24 cellular contexts compared by ENCODE assay signal in the genomic region with DNA sequence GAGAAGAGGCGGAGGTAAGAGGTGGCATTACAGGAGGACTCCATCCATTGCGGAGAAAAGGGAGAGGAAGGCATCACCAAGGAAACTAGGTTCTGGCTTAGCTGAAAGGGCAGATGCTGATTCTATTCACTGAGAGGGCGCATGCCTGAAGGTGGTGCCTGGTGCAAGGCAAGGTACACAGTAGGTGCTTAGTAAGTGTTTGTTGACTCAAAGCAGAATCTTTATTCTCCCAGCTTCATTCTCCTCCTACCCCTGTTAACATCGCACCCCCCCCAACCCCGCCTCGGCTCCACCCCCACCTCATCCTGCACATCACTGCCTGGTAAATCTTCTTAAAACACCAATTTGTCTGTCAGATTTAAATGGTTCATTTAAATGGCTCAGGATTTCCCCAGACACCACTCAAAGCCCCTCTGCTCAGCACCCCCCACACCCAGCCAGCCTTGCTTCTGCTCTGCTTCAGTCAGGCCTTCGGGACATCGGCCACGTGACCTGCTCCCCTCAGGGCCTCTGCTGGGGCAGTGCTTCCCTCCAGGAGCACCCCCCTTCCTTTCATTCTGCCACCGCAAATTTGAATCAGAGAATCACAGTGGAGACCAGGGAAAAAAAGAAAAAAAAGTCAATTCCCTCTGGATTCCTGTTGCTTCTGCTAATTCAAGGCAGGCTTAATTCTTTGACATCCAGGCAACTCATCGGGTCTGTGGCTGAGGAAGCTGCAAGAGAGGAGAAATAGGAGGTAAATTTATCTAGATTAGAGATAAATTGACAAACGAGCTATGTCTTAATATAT. TPM values are rescaled to one million over a fixed set of nuclear protein-coding genes. Genes with fewer than 3 reads are reported as not detected.
A peak's percentile ranks its signal among the peaks of the same experiment; 100 is the strongest.
DNase-seq lines count a peak whose midpoint lies in the region; ATAC-seq lines count a peak whose summit lies in the region.
"Had no signal": no experiment of that assay in that cellular context is flagged by ENCODE, and none has a peak within 500 bp of the region (broad histone marks: within the 10 kb centered on the region; RNA-seq: fewer than 3 reads in every experiment).

No MANE protein-coding gene starts in this region.

- H3K9me3 ChIP-seq in HUES48 (ENCODE audit: control insufficient read depth, insufficient read depth, low read length) (no peaks in the 10 kb centered on the region), adipocyte (ENCODE audit: control insufficient read depth, low read length) (no peaks in the 10 kb centered on the region)
- no peaks in the 10 kb centered on the region for H3K9me3 ChIP-seq in naive thymus-derived CD4-positive, alpha-beta T cell (ENCODE audit: control insufficient read depth in 2 of 3, low read length in 3 of 3)
- H3K9me3 ChIP-seq: HAP-1, transverse colon had no signal

- no peaks in the 10 kb centered on the region for H3K4me1 Mint-ChIP-seq in naive thymus-derived CD4-positive, alpha-beta T cell
- H3K4me1 Mint-ChIP-seq: CD8-positive, alpha-beta memory T cell; memory B cell; naive B cell had no signal

- POLR2A ChIA-PET in naive thymus-derived CD4-positive, alpha-beta T cell (lab: Charles Lee): no interaction called here

- H3K4me1 ChIP-seq in HUES48 (ENCODE audit: control insufficient read depth, insufficient read depth, low read length) (peaks cover 8% of the 10 kb centered on the region; the same call in 1 of the 2 replicates), adipocyte (ENCODE audit: control insufficient read depth, insufficient read depth, low read length) (peaks cover 15% of the 10 kb centered on the region)
- H3K4me1 ChIP-seq in naive thymus-derived CD4-positive, alpha-beta T cell (ENCODE audit: control insufficient read depth in 2 of 2, insufficient read depth in 2 of 2, low read length in 2 of 2): no peaks in the 10 kb centered on the region
- H3K4me1 ChIP-seq: foreskin keratinocyte, HAP-1, transverse colon had no signal

- no peak overlapping the region for H3K9ac ChIP-seq in HUES48 (ENCODE audit: low read depth, low read length)
- peak overlapping the region; percentile 28 for H3K9ac ChIP-seq in adipocyte (ENCODE audit: low read length)

- CTCF ChIA-PET in naive thymus-derived CD4-positive, alpha-beta T cell (lab: Charles Lee): no interaction called here

- no peaks in the 10 kb centered on the region for H3K36me3 Mint-ChIP-seq in naive thymus-derived CD4-positive, alpha-beta T cell
- H3K36me3 Mint-ChIP-seq: naive B cell had no signal

- DNase-seq in adipocyte (ENCODE audit: low read depth): no peak
- peak in 26 of 42 donors; percentile 10 to 76 (median 43) for DNase-seq in head of caudate nucleus
- peak; percentile 86 for DNase-seq in retina
- DNase-seq in naive thymus-derived CD4-positive, alpha-beta T cell: no peak
- no peak for DNase-seq in stimulated activated naive CD8-positive, alpha-beta T cell treated with anti-CD3 and anti-CD28 coated beads, Interleukin-15, Interleukin-2, amounts not matched to agents 100 U/mL and 50 U/mL, for 24 hours
- no peak for DNase-seq in foreskin melanocyte
- DNase-seq: activated CD4-positive, alpha-beta T cell treated with anti-CD3 and anti-CD28 coated beads, Interleukin-2, amount 50 U/mL, for 1 hour; activated CD8-positive, alpha-beta memory T cell treated with anti-CD3 and anti-CD28 coated beads, Interleukin-2, amount 50 U/mL, for 4 hours; activated gamma-delta T cell; amniotic stem cell; CD8-positive, alpha-beta memory T cell; dermis blood vessel endothelial cell; foreskin keratinocyte; naive B cell; NCI-H1417; Right ventricle myocardium superior; small intestine; stimulated activated CD4-positive, alpha-beta T cell treated with anti-CD3 and anti-CD28 coated beads, Interleukin-4, amount 100 ng/mL, for 1 hour; transverse colon had no signal

- intact Hi-C loops in head of caudate nucleus (cut with DNase I): no loop called here
- intact Hi-C loops in naive thymus-derived CD4-positive, alpha-beta T cell (cut with micrococcal nuclease): no loop called here

- H3K4me3 ChIP-seq in HUES48 (ENCODE audit: low read depth, low read length): no peak overlapping the region
- no peak overlapping the region for H3K4me3 ChIP-seq in adipocyte (ENCODE audit: low read length)
- H3K4me3 ChIP-seq in naive thymus-derived CD4-positive, alpha-beta T cell (ENCODE audit: low read length): no peak overlapping the region
- H3K4me3 ChIP-seq: HAP-1, transverse colon had no signal

- peak overlapping the region; percentile 24 for H3K27ac ChIP-seq in HUES48 (ENCODE audit: low read depth, low read length)
- no peak overlapping the region for H3K27ac ChIP-seq in naive thymus-derived CD4-positive, alpha-beta T cell (ENCODE audit: low read depth, low read length)
- H3K27ac ChIP-seq: foreskin keratinocyte, transverse colon had no signal

- H3K27me3 Mint-ChIP-seq in naive thymus-derived CD4-positive, alpha-beta T cell: peaks cover 16 to 41% (median 23%) of the 10 kb centered on the region in 5 donors

- H3K27me3 ChIP-seq in HUES48 (ENCODE audit: control insufficient read depth, insufficient read depth, low read length): no peaks in the 10 kb centered on the region
- H3K27me3 ChIP-seq in adipocyte (replicated peaks; ENCODE audit: control insufficient read depth, insufficient read depth, low read length): peaks cover 5% of the 10 kb centered on the region
- no peaks in the 10 kb centered on the region for H3K27me3 ChIP-seq in naive thymus-derived CD4-positive, alpha-beta T cell (ENCODE audit: control insufficient read depth in 2 of 2, insufficient read depth in 2 of 2, low read length in 2 of 2)

- no peak overlapping the region for H3K27ac Mint-ChIP-seq in naive thymus-derived CD4-positive, alpha-beta T cell
- H3K27ac Mint-ChIP-seq: memory B cell; stimulated activated naive CD8-positive, alpha-beta T cell treated with anti-CD3 and anti-CD28 coated beads, Interleukin-15, Interleukin-2, amounts not matched to agents 100 ng/mL and 50 ng/mL, for 24 hours had no signal

- ATAC-seq in naive thymus-derived CD4-positive, alpha-beta T cell: no peak
- ATAC-seq in stimulated activated naive CD8-positive, alpha-beta T cell treated with anti-CD3 and anti-CD28 coated beads, Interleukin-15, Interleukin-2, amounts not matched to agents 100 U/mL and 50 U/mL, for 24 hours: no peak
- ATAC-seq: foreskin keratinocyte, HepG2 had no signal

- H3K36me3 ChIP-seq in HUES48 (ENCODE audit: control insufficient read depth, insufficient read depth, low read length) (no peaks in the 10 kb centered on the region), adipocyte (ENCODE audit: control insufficient read depth, insufficient read depth, low read length, severe bottlenecking) (no peaks in the 10 kb centered on the region)
- H3K36me3 ChIP-seq in naive thymus-derived CD4-positive, alpha-beta T cell (ENCODE audit: control insufficient read depth in 2 of 3, insufficient read depth in 3 of 3, low read length in 3 of 3): no peaks in the 10 kb centered on the region
- H3K36me3 ChIP-seq: HAP-1, transverse colon had no signal

- peaks cover 0 to 6% (median 0%) of the 10 kb centered on the region in 11 donors for H3K9me3 Mint-ChIP-seq in naive thymus-derived CD4-positive, alpha-beta T cell
- H3K9me3 Mint-ChIP-seq: stimulated activated naive CD8-positive, alpha-beta T cell treated with anti-CD3 and anti-CD28 coated beads, Interleukin-15, Interleukin-2, amounts not matched to agents 100 ng/mL and 50 ng/mL, for 24 hours had no signal

- no peak overlapping the region for H3K4me3 Mint-ChIP-seq in naive thymus-derived CD4-positive, alpha-beta T cell
- H3K4me3 Mint-ChIP-seq: CD8-positive, alpha-beta memory T cell; memory B cell; naive B cell; stimulated activated naive CD8-positive, alpha-beta T cell treated with anti-CD3 and anti-CD28 coated beads, Interleukin-15, Interleukin-2, amounts not matched to agents 100 ng/mL and 50 ng/mL, for 24 hours had no signal

RNA-seq across cellular contexts. Expression of gene RCN1, which starts 17.8 kb away (rescaled TPM):
- total RNA-seq in naive thymus-derived CD4-positive, alpha-beta T cell: 10 to 100 TPM in 2 of 5 experiments, 1 to 10 TPM in 3; 5.5 to 26.8 (median 9.6) TPM
- 1 to 10 TPM; 5.6 to 7.0 TPM for polyA plus RNA-seq in naive thymus-derived CD4-positive, alpha-beta T cell

Comparison
In these comparisons a context has a peak if more than half of its experiments do, and no peak if none do; other contexts are left out.
1. DNase-seq: peak in head of caudate nucleus (26 of 42) and retina (single experiment); none in adipocyte (single experiment), naive thymus-derived CD4-positive, alpha-beta T cell (0 of 9), stimulated activated naive CD8-positive, alpha-beta T cell treated with anti-CD3 and anti-CD28 coated beads, Interleukin-15, Interleukin-2, amounts not matched to agents 100 U/mL and 50 U/mL, for 24 hours (single experiment) and foreskin melanocyte (single experiment).